Comparison of ENCODE assay signal across 8 cellular contexts in genomic region chr1:151060241-151061011, GRCh38. TPM values are rescaled to one million over a fixed set of nuclear protein-coding genes. Genes with fewer than 3 reads are reported as not detected.
DNase-seq lines count a peak whose midpoint lies in the region; ATAC-seq and TF ChIP-seq lines count a peak whose summit lies in the region.

Gene MLLT11 (plus strand): TSS chr1:151060397. CDS start chr1:151067225, 6,828 bp downstream.

- peak within 1 kb of the TSS; percentile 72; the same call in 1 of the 2 replicates for H2AFZ ChIP-seq in GM23338

- peaks cover 14% of the 10 kb centered on the region; the same call in 1 of the 2 replicates for H3F3A ChIP-seq in GM23338 (replicated peaks; ENCODE audit: low read depth)

- H3K9me2 ChIP-seq in GM23338 (ENCODE audit: insufficient read depth) = no peaks in the 10 kb centered on the region

- CTCF ChIA-PET in AG04449 (lab: Yijun Ruan, JAX) = interaction anchor here (0.6 to 4.9 kb wide), 9 partner anchors 10 to 312 kb away, joined by 3 to 31 read pairs (median 4); partner anchors contain the start of genes C1orf56 and GABPB2

- WGBS in adrenal gland, 4 donors = 2 to 5% (median 3%) methylated on average over 13 of the region's 13 CpGs

- peak within 1 kb of the TSS; percentile 94 for H3K4me3 ChIP-seq in AG04449 (ENCODE audit: low read depth, low read length)
- peak within 1 kb of the TSS; percentile 72 for H3K4me3 ChIP-seq in GM23338
- peak within 1 kb of the TSS; percentile 92 to 99 (median 96) for H3K4me3 ChIP-seq in adrenal gland
- H3K4me3 ChIP-seq in neutrophil (ENCODE audit: low read depth in 1 of 2, low read length in 1 of 2) = peak within 1 kb of the TSS; percentile 95 to 99

- H3K27ac Mint-ChIP-seq in GM23338 = peak within 1 kb of the TSS; percentile 93

- POLR2A ChIA-PET in AG04449 (lab: Yijun Ruan, JAX) = interaction anchor here (0.5 to 6.5 kb wide), 3 partner anchors 11 to 431 kb away, joined by 4 to 56 read pairs (median 4); partner anchors contain the start of genes C1orf56 and ENSA

- H3K27me3 ChIP-seq in GM23338 (ENCODE audit: insufficient read depth) (no peaks in the 10 kb centered on the region), adrenal gland (no peaks in the 10 kb centered on the region), neutrophil (no peaks in the 10 kb centered on the region)

- intact Hi-C loops in adrenal gland (cut with DNase I) (no loop called here), Right ventricle myocardium inferior (cut with DNase I) (no loop called here)

- H3K4me1 Mint-ChIP-seq in GM23338 = peaks cover 48% of the 10 kb centered on the region

- H3K4me1 ChIP-seq in GM23338 (ENCODE audit: insufficient read depth) (peaks cover 29% of the 10 kb centered on the region), adrenal gland (replicated peaks in 1 of 2) (peaks cover 26 to 30% of the 10 kb centered on the region in 2 donors), neutrophil (ENCODE audit: control insufficient read depth in 1 of 2, insufficient read depth in 1 of 2, low read depth in 1 of 2, low read length in 1 of 2) (peaks cover 41 to 42% of the 10 kb centered on the region in 2 experiments)

- H3K4me2 ChIP-seq in GM23338 = peak within 1 kb of the TSS; percentile 87

- no peaks in the 10 kb centered on the region for H3K9me3 ChIP-seq in adrenal gland (replicated peaks in 1 of 3)
- H3K9me3 ChIP-seq in neutrophil = no peaks in the 10 kb centered on the region

- H3K4me3 Mint-ChIP-seq in GM23338 = peak within 1 kb of the TSS; percentile 90

- peak in 1 of 2 donors; percentile 43 for TF ChIP-seq POLR2A in adrenal gland (IDR thresholded peaks at IDR 0.05)

- peaks cover 90% of the 10 kb centered on the region for H3K79me2 ChIP-seq in GM23338 (replicated peaks; ENCODE audit: insufficient read depth)

- DNase-seq in AG04449 (ENCODE audit: low read depth, low spot score) (peak; percentile 21), GM23338 (ENCODE audit: low spot score) (peak; percentile 94), NCI-H69 (lab: John Stamatoyannopoulos, UW) (peak; percentile 96), adrenal gland (peak in 6 of 7 donors; percentile 38 to 85 (median 54)), Right ventricle myocardium inferior (ENCODE audit: missing footprints) (no peak)

- H3K36me3 ChIP-seq in GM23338 (ENCODE audit: insufficient read depth) (peaks cover 5% of the 10 kb centered on the region), adrenal gland (replicated peaks in 1 of 2) (peaks cover 0 to 9% of the 10 kb centered on the region in 2 donors), neutrophil (peaks cover 17% of the 10 kb centered on the region)

- TF ChIP-seq CTCF in AG04449 (IDR thresholded peaks at IDR 0.05; ENCODE audit: insufficient read depth, low read length, missing control alignments) (no peak), GM23338 (conservative IDR thresholded peaks at IDR 0.05; ENCODE audit: low read depth in 2 of 2) (peak in 1 of 2 experiments; percentile 13; a peak in 1 of 4 replicates), adrenal gland (IDR thresholded peaks at IDR 0.05) (no peak), neutrophil (IDR thresholded peaks at IDR 0.05) (no peak)

- H3K27ac ChIP-seq in GM23338 (ENCODE audit: low read depth) (peak within 1 kb of the TSS; percentile 86), adrenal gland (peak within 1 kb of the TSS; percentile 86 to 98 (median 94)), neutrophil (peak within 1 kb of the TSS; percentile 98)

- H3K9me3 Mint-ChIP-seq in GM23338 = no peaks in the 10 kb centered on the region

- peaks cover 37% of the 10 kb centered on the region for H3K36me3 Mint-ChIP-seq in GM23338 (ENCODE audit: low read depth)

- peaks cover 19% of the 10 kb centered on the region for H4K20me1 ChIP-seq in GM23338 (replicated peaks; ENCODE audit: insufficient read depth)

- peak; percentile 68 for ATAC-seq in GM23338
- peak; percentile 45 for ATAC-seq in Right ventricle myocardium inferior
- no peak for ATAC-seq in HG03342 (IDR thresholded peaks at IDR 0.05; ENCODE audit: unreplicated experiment)
- ATAC-seq in GM21576 (IDR thresholded peaks at IDR 0.05; ENCODE audit: unreplicated experiment) = no peak

- H3K27me3 Mint-ChIP-seq in GM23338 (ENCODE audit: insufficient read depth, low read depth, poor library complexity) = peaks cover 19% of the 10 kb centered on the region

TF ChIP-seq in GM23338, 12 proteins besides CTCF, POLR2A, EP300 and RAD21:
- no peak for TF ChIP-seq CREB1 (CRISPR knock-in tag; IDR thresholded peaks at IDR 0.05; ENCODE audit: low read depth)
- TF ChIP-seq, protein P1, sequence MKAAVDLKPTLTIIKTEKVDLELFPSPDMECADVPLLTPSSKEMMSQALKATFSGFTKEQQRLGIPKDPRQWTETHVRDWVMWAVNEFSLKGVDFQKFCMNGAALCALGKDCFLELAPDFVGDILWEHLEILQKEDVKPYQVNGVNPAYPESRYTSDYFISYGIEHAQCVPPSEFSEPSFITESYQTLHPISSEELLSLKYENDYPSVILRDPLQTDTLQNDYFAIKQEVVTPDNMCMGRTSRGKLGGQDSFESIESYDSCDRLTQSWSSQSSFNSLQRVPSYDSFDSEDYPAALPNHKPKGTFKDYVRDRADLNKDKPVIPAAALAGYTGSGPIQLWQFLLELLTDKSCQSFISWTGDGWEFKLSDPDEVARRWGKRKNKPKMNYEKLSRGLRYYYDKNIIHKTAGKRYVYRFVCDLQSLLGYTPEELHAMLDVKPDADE (IDR thresholded peaks at IDR 0.05) = 0 out of 2 replicates have a peak, but pooled peaks have one; percentile 32
- peak; percentile 79 for TF ChIP-seq POLR2AphosphoS5 (IDR thresholded peaks at IDR 0.05; ENCODE audit: low read depth)

RNA-seq across cellular contexts. Expression of gene MLLT11, which starts in this region (rescaled TPM):
- total RNA-seq in GM23338 (2014; rRNA removed; shearing (Covaris generic)) = 10.6 and 11.3 TPM in 2 replicates
- polyA plus RNA-seq in GM23338 (2016; fragmentation: Nextera tagmentation; extraction: Ambion mirVana) (19.7 and 22.6 TPM in 2 replicates), adrenal gland (10 to 100 TPM in 1 of 3 donors, 1 to 10 TPM in 2; 4.3 to 17.4 (median 9.0) TPM)
- total RNA-seq in adrenal gland (10 to 100 TPM in 1 of 8 donors, 1 to 10 TPM in 7; 1.6 to 11.5 (median 3.2) TPM), Right ventricle myocardium inferior (4.9 TPM)

Comparison
In these comparisons a context has a peak if more than half of its experiments do, and no peak if none do; other contexts are left out.
1. ATAC-seq: peak in GM23338 (single experiment) and Right ventricle myocardium inferior (single experiment); none in HG03342 (single experiment) and GM21576 (single experiment).
2. Peak in every context shown above with its lines, with median percentiles within 50 percentile points of each other: H3K4me3 ChIP-seq and H3K27ac ChIP-seq.